Comparison of ENCODE assay signal across 24 cellular contexts in the genomic region with DNA sequence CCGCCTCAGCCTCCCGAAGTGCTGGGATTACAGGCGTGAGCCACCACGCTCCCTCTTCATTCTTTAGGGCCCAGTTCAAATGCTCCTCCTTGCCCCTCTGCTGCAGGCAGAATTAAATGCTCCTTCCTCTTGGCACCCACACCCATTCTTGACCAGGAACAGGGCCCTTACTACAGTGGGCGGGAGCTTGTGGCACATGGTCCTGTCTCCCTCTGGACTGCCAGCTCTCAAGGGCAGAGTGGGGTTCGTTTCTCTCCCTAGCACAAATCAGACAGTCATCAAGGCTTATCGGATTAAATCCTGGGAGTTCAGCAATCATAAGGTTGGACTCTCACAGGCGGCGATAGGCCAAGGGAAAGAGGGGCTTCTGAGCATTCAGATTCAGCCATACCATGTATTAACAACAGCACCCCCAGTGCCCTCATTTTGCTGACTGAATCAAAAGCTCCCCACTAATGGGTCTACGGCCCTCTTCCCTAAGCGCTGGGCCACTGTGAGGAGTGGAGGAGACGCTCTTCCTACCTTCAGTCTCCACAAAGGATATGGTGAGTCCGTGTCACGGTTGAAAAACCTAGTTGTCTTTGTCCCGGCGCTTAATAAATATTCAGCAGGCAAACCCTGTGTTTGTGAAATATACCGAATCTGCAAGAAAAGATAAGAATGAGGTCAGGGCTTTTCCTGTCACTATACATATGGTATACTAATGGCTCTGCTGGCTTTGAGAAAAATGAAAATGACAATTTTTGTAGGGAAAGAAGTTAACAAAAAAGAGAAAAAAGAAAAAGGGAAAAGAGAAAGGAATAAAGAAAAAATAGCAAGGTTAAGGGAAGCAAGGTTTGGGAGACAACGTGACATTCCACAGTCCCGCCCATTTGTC.
A peak's percentile ranks its signal among the peaks of the same experiment; 100 is the strongest.
DNase-seq lines count a peak whose midpoint lies in the region; ATAC-seq and TF ChIP-seq lines count a peak whose summit lies in the region.
"Had no signal": no experiment of that assay in that cellular context is flagged by ENCODE, and none has a peak within 500 bp of the region (broad histone marks: within the 10 kb centered on the region; RNA-seq: fewer than 3 reads in every experiment).

No MANE protein-coding gene starts in this region.

- peaks cover 80% of the 10 kb centered on the region for H3K4me1 Mint-ChIP-seq in activated naive CD4-positive, alpha-beta T cell treated with anti-CD3 and anti-CD28 coated beads, Interleukin-2, amount 50 U/mL, for 24 hours
- peaks cover 51% of the 10 kb centered on the region for H3K4me1 Mint-ChIP-seq in T-helper 17 cell
- peaks cover 53% of the 10 kb centered on the region for H3K4me1 Mint-ChIP-seq in stimulated activated effector memory CD8-positive, alpha-beta T cell treated with anti-CD3 and anti-CD28 coated beads, Interleukin-12 subunit alpha, Interleukin-12 subunit beta, amount 100 ng/mL, for 72 hours
- peaks cover 8% of the 10 kb centered on the region for H3K4me1 Mint-ChIP-seq in glutamatergic neuron (ENCODE audit: low read depth, unreplicated experiment)

- H3K27me3 Mint-ChIP-seq in activated naive CD4-positive, alpha-beta T cell treated with anti-CD3 and anti-CD28 coated beads, Interleukin-2, amount 50 U/mL, for 24 hours, result no peaks in the 10 kb centered on the region
- H3K27me3 Mint-ChIP-seq in T-helper 17 cell (no peaks in the 10 kb centered on the region), glutamatergic neuron (ENCODE audit: unreplicated experiment) (no peaks in the 10 kb centered on the region)
- H3K27me3 Mint-ChIP-seq: stimulated activated memory B cell treated with anti-CD40 and anti-IgM and Interleukin-4, amounts not matched to agents 10 μg/mL and 1 μg/mL and 100 μg/mL, for 72 hours had no signal

- no peak for ATAC-seq in T-helper 17 cell
- no peak for ATAC-seq in stimulated activated effector memory CD8-positive, alpha-beta T cell treated with anti-CD3 and anti-CD28 coated beads, Interleukin-12 subunit alpha, Interleukin-12 subunit beta, amount 100 ng/mL, for 72 hours
- ATAC-seq: mucosa of descending colon; stimulated activated memory B cell treated with anti-CD40 and anti-IgM and Interleukin-4, amounts not matched to agents 10 μg/mL and 1 μg/mL and 100 μg/mL, for 72 hours had no signal

- DNase-seq in activated naive CD4-positive, alpha-beta T cell treated with Interleukin-2 at 50 U/mL for 16 hours, result no peak
- DNase-seq in T-helper 17 cell, result no peak
- DNase-seq in coronary artery (ENCODE audit: low spot score), result peak; percentile 35
- DNase-seq in stimulated activated effector memory CD8-positive, alpha-beta T cell treated with anti-CD3 and anti-CD28 coated beads, Interleukin-12 subunit alpha, Interleukin-12 subunit beta, amount 100 ng/mL, for 72 hours (ENCODE audit: low spot score in 2 of 2), result no peak
- DNase-seq in AML-193 (lab: John Stamatoyannopoulos, UW), result no peak
- DNase-seq in ACHN, result no peak
- DNase-seq in glutamatergic neuron, result no peak
- DNase-seq: activated CD8-positive, alpha-beta memory T cell treated with anti-CD3 and anti-CD28 coated beads for 24 hours; anterior cingulate cortex; Calu3; effector memory CD4-positive, alpha-beta T cell; esophagus squamous epithelium; GOT3; mucosa of descending colon; NCI-H1092; NCI-H2081 treated with DMSO at 0.1 percent for 48 hours; NCI-H446 treated with DMSO at 0.1 percent for 48 hours; retina; thyroid gland had no signal

- H3K36me3 Mint-ChIP-seq in activated naive CD4-positive, alpha-beta T cell treated with anti-CD3 and anti-CD28 coated beads, Interleukin-2, amount 50 U/mL, for 24 hours, result peaks cover 22% of the 10 kb centered on the region
- peaks cover 8% of the 10 kb centered on the region for H3K36me3 Mint-ChIP-seq in T-helper 17 cell (ENCODE audit: low read depth)
- peaks cover 81% of the 10 kb centered on the region for H3K36me3 Mint-ChIP-seq in stimulated activated effector memory CD8-positive, alpha-beta T cell treated with anti-CD3 and anti-CD28 coated beads, Interleukin-12 subunit alpha, Interleukin-12 subunit beta, amount 100 ng/mL, for 72 hours
- H3K36me3 Mint-ChIP-seq in glutamatergic neuron (ENCODE audit: unreplicated experiment), result peaks cover 15% of the 10 kb centered on the region

- no peak overlapping the region for H3K4me3 ChIP-seq in coronary artery
- H3K4me3 ChIP-seq: esophagus squamous epithelium, mucosa of descending colon, SK-N-MC, thyroid gland had no signal

- TF ChIP-seq CTCF in coronary artery (IDR thresholded peaks at IDR 0.05) (no peak), glutamatergic neuron (IDR thresholded peaks at IDR 0.05; ENCODE audit: partially characterized antibody, unreplicated experiment) (no peak)

- peak overlapping the region; percentile 47 for H3K4me3 Mint-ChIP-seq in activated naive CD4-positive, alpha-beta T cell treated with anti-CD3 and anti-CD28 coated beads, Interleukin-2, amount 50 U/mL, for 24 hours
- H3K4me3 Mint-ChIP-seq in T-helper 17 cell (peak overlapping the region; percentile 49), glutamatergic neuron (ENCODE audit: unreplicated experiment) (no peak overlapping the region)
- H3K4me3 Mint-ChIP-seq in stimulated activated effector memory CD8-positive, alpha-beta T cell treated with anti-CD3 and anti-CD28 coated beads, Interleukin-12 subunit alpha, Interleukin-12 subunit beta, amount 100 ng/mL, for 72 hours, result no peak overlapping the region
- H3K4me3 Mint-ChIP-seq: stimulated activated memory B cell treated with anti-CD40 and anti-IgM and Interleukin-4, amounts not matched to agents 10 μg/mL and 1 μg/mL and 100 μg/mL, for 72 hours had no signal

- no peaks in the 10 kb centered on the region for H3K9me3 Mint-ChIP-seq in activated naive CD4-positive, alpha-beta T cell treated with anti-CD3 and anti-CD28 coated beads, Interleukin-2, amount 50 U/mL, for 24 hours
- no peaks in the 10 kb centered on the region for H3K9me3 Mint-ChIP-seq in stimulated activated effector memory CD8-positive, alpha-beta T cell treated with anti-CD3 and anti-CD28 coated beads, Interleukin-12 subunit alpha, Interleukin-12 subunit beta, amount 100 ng/mL, for 72 hours
- H3K9me3 Mint-ChIP-seq in glutamatergic neuron (ENCODE audit: unreplicated experiment), result peaks cover 5% of the 10 kb centered on the region
- H3K9me3 Mint-ChIP-seq: activated T-helper 2 cell treated with anti-CD3 and anti-CD28 coated beads, Interferon-gamma antibody, Interleukin-2, Interleukin-4, amounts not matched to agents 10 μg/mL and 5 μg/mL and 100 μg/mL, durations not matched to agents 14 hours and 24 hours and 36 hours; stimulated activated memory B cell treated with anti-CD40 and anti-IgM and Interleukin-4, amounts not matched to agents 10 μg/mL and 1 μg/mL and 100 μg/mL, for 72 hours had no signal

- no peak overlapping the region for H3K27ac ChIP-seq in coronary artery
- H3K27ac ChIP-seq: esophagus squamous epithelium, KMS-11, SK-N-MC, thyroid gland had no signal

- no peaks in the 10 kb centered on the region for H3K9me3 ChIP-seq in T-helper 17 cell (ENCODE audit: control insufficient read depth, low read length, poor library complexity, severe bottlenecking)
- H3K9me3 ChIP-seq: esophagus squamous epithelium, mucosa of descending colon, thyroid gland had no signal

- peak overlapping the region; percentile 69 for H3K27ac Mint-ChIP-seq in activated naive CD4-positive, alpha-beta T cell treated with anti-CD3 and anti-CD28 coated beads, Interleukin-2, amount 50 U/mL, for 24 hours
- H3K27ac Mint-ChIP-seq in T-helper 17 cell, result peak overlapping the region; percentile 86
- peak overlapping the region; percentile 13 for H3K27ac Mint-ChIP-seq in stimulated activated effector memory CD8-positive, alpha-beta T cell treated with anti-CD3 and anti-CD28 coated beads, Interleukin-12 subunit alpha, Interleukin-12 subunit beta, amount 100 ng/mL, for 72 hours
- no peak overlapping the region for H3K27ac Mint-ChIP-seq in glutamatergic neuron (ENCODE audit: unreplicated experiment)
- H3K27ac Mint-ChIP-seq: activated T-helper 2 cell treated with anti-CD3 and anti-CD28 coated beads, Interferon-gamma antibody, Interleukin-2, Interleukin-4, amounts not matched to agents 10 μg/mL and 5 μg/mL and 100 μg/mL, durations not matched to agents 14 hours and 24 hours and 36 hours; stimulated activated memory B cell treated with anti-CD40 and anti-IgM and Interleukin-4, amounts not matched to agents 10 μg/mL and 1 μg/mL and 100 μg/mL, for 72 hours had no signal

- in situ Hi-C loops in ACHN (cut with HindIII; ENCODE audit: low pct_ligation_motif_present, low pct_unique_long_range_greater_than_20kb, low sequenced_read_pairs), result no loop called here

Comparison
In these comparisons a context has a peak if more than half of its experiments do, and no peak if none do; other contexts are left out.
1. H3K4me3 Mint-ChIP-seq: peak in activated naive CD4-positive, alpha-beta T cell treated with anti-CD3 and anti-CD28 coated beads, Interleukin-2, amount 50 U/mL, for 24 hours (single experiment) and T-helper 17 cell (single experiment); none in stimulated activated effector memory CD8-positive, alpha-beta T cell treated with anti-CD3 and anti-CD28 coated beads, Interleukin-12 subunit alpha, Interleukin-12 subunit beta, amount 100 ng/mL, for 72 hours (single experiment) and glutamatergic neuron (single experiment).